ENCODE assay signal across 16 cellular contexts in genomic region chr18:58842978-58843661, GRCh38. TPM values are rescaled to one million over a fixed set of nuclear protein-coding genes. Genes with fewer than 3 reads are reported as not detected.
A peak's percentile ranks its signal among the peaks of the same experiment; 100 is the strongest.
DNase-seq lines count a peak whose midpoint lies in the region; ATAC-seq and TF ChIP-seq lines count a peak whose summit lies in the region.
"Had no signal": no experiment of that assay in that cellular context is flagged by ENCODE, and none has a peak within 500 bp of the region (broad histone marks: within the 10 kb centered on the region; RNA-seq: fewer than 3 reads in every experiment).

No MANE protein-coding gene starts in this region.

- H3K4me3 ChIP-seq in left ventricle myocardium inferior: no peak overlapping the region
- no peak overlapping the region for H3K4me3 ChIP-seq in MM.1S (ENCODE audit: low read length)
- H3K4me3 ChIP-seq: GM12878, hepatocyte had no signal

- H3K9me3 ChIP-seq in left ventricle myocardium inferior (replicated peaks): no peaks in the 10 kb centered on the region
- no peaks in the 10 kb centered on the region for H3K9me3 ChIP-seq in MM.1S (replicated peaks; ENCODE audit: insufficient read depth, low read length)

- intact Hi-C loops in left ventricle myocardium inferior (cut with micrococcal nuclease): no loop called here

- H3K79me2 ChIP-seq in MM.1S (ENCODE audit: low read length): no peaks in the 10 kb centered on the region
- H3K79me2 ChIP-seq: hepatocyte had no signal

- no peak overlapping the region for H3K9ac ChIP-seq in MM.1S (ENCODE audit: low read length)

- peaks cover 42% of the 10 kb centered on the region for H3K4me1 ChIP-seq in left ventricle myocardium inferior
- no peaks in the 10 kb centered on the region for H3K4me1 ChIP-seq in MM.1S (ENCODE audit: low read length)

- H3K4me2 ChIP-seq in MM.1S (ENCODE audit: low read depth, low read length): no peak overlapping the region
- H3K4me2 ChIP-seq: hepatocyte had no signal

- H3K27me3 ChIP-seq in left ventricle myocardium inferior (ENCODE audit: low read depth) (no peaks in the 10 kb centered on the region), MM.1S (replicated peaks; ENCODE audit: insufficient read depth, low read length) (no peaks in the 10 kb centered on the region)
- H3K27me3 ChIP-seq: hepatocyte had no signal

- peak; percentile 61 for ATAC-seq in omental fat pad (ENCODE audit: low FRiP score)
- ATAC-seq: natural killer cell treated with Interleukin-12 subunit alpha and Interleukin-12 subunit beta and Interleukin-15 and Interleukin-18, amount 100 ng/mL, for 72 hours had no signal

- H4K20me1 ChIP-seq in MM.1S (ENCODE audit: insufficient read depth, low read length): no peaks in the 10 kb centered on the region

- DNase-seq in Ammon's horn (ENCODE audit: low spot score) (peak; percentile 73), NCI-H82 treated with DMSO at 0.1 percent for 48 hours (lab: John Stamatoyannopoulos, UW; ENCODE audit: unreplicated experiment) (peak; percentile 61), left ventricle myocardium inferior (peak; percentile 46), omental fat pad (ENCODE audit: low spot score) (no peak), ureter (ENCODE audit: low spot score) (no peak), mucosa of gallbladder (ENCODE audit: low spot score) (no peak), DMS 273 treated with DMSO at 0.1 percent for 48 hours (lab: John Stamatoyannopoulos, UW) (no peak), MM.1S (no peak)
- DNase-seq: activated gamma-delta T cell treated with Interleukin-2 at 50 U/mL for 16 hours; CD8-positive, alpha-beta memory T cell; KG1; left colon had no signal

- H3K36me3 ChIP-seq in left ventricle myocardium inferior (no peaks in the 10 kb centered on the region), MM.1S (replicated peaks; ENCODE audit: insufficient read depth, low read length) (no peaks in the 10 kb centered on the region)

- no peaks in the 10 kb centered on the region for H3F3A ChIP-seq in MM.1S (ENCODE audit: insufficient read depth, low read length)

- TF ChIP-seq CTCF in left ventricle myocardium inferior (IDR thresholded peaks at IDR 0.05; ENCODE audit: borderline replicate concordance) (no peak), omental fat pad (IDR thresholded peaks at IDR 0.05) (no peak), MM.1S (IDR thresholded peaks at IDR 0.05; ENCODE audit: low read length) (no peak)

- H3K9me2 ChIP-seq in MM.1S (replicated peaks; ENCODE audit: insufficient read depth, low read length): no peaks in the 10 kb centered on the region

- H3K27ac ChIP-seq in left ventricle myocardium inferior (replicated peaks): peak overlapping the region; percentile 67
- no peak overlapping the region for H3K27ac ChIP-seq in MM.1S (ENCODE audit: low read length)
- H3K27ac ChIP-seq: hepatocyte, VCaP had no signal

- H2AFZ ChIP-seq in MM.1S (ENCODE audit: low read length): no peak overlapping the region
- H2AFZ ChIP-seq: hepatocyte had no signal

RNA-seq across cellular contexts. Expression of gene ZNF532, which starts 21.6 kb away (rescaled TPM):
- 59.3 TPM for total RNA-seq in left ventricle myocardium inferior
- 10 to 100 TPM; 41.7 to 73.6 (median 53.3) TPM for total RNA-seq in omental fat pad
- total RNA-seq in ureter: 114 TPM
- total RNA-seq in mucosa of gallbladder: 58.7 TPM

Comparison
In these comparisons a context has a peak if more than half of its experiments do, and no peak if none do; other contexts are left out.
1. DNase-seq: peak in Ammon's horn (single experiment), NCI-H82 treated with DMSO at 0.1 percent for 48 hours (single experiment) and left ventricle myocardium inferior (single experiment); none in omental fat pad (single experiment), ureter (single experiment), mucosa of gallbladder (single experiment), DMS 273 treated with DMSO at 0.1 percent for 48 hours (single experiment) and MM.1S (single experiment).